ENCODE assay signal across 2 cellular contexts in genomic region chr16:18344634-18345033, GRCh38. TPM values are rescaled to one million over a fixed set of nuclear protein-coding genes. Genes with fewer than 3 reads are reported as not detected.
"Had no signal": no experiment of that assay in that cellular context is flagged by ENCODE, and none has a peak within 500 bp of the region (broad histone marks: within the 10 kb centered on the region; RNA-seq: fewer than 3 reads in every experiment).

No MANE protein-coding gene starts in this region.

RNA-seq across cellular contexts. Expression of gene NPIPA8, which starts 8.1 kb away (rescaled TPM):
- total RNA-seq: thoracic aorta, vagina had no signal
